In genomic region chr7:37287093-37287492, GRCh38 we compare ENCODE assay signal across 9 cellular contexts.
DNase-seq lines count a peak whose midpoint lies in the region; ATAC-seq, FAIRE-seq and TF ChIP-seq lines count a peak whose summit lies in the region.
"Had no signal": no experiment of that assay in that cellular context is flagged by ENCODE, and none has a peak within 500 bp of the region (broad histone marks: within the 10 kb centered on the region; RNA-seq: fewer than 3 reads in every experiment).

No MANE protein-coding gene starts in this region.

- no peak overlapping the region for H3K4me3 ChIP-seq in choroid plexus epithelial cell (ENCODE audit: low read depth, low read length)

- TF ChIP-seq CTCF in choroid plexus epithelial cell (conservative IDR thresholded peaks at IDR 0.05; ENCODE audit: low read depth, low read length) = no peak
- no peak for TF ChIP-seq CTCF in D721Med (IDR thresholded peaks at IDR 0.05; ENCODE audit: insufficient read depth, missing control alignments)

- DNase-seq in DMS53 (lab: John Stamatoyannopoulos, UW) = peak; percentile 82
- peak; percentile 39 for DNase-seq in M059J (ENCODE audit: low read depth)
- DNase-seq in choroid plexus epithelial cell (ENCODE audit: low read depth) = peak; percentile 1
- DNase-seq in D721Med (ENCODE audit: insufficient read length, low spot score) = no peak
- DNase-seq in SK-N-DZ (ENCODE audit: low spot score) = no peak
- DNase-seq in SKM-1 (lab: John Stamatoyannopoulos, UW; ENCODE audit: unreplicated experiment) = no peak
- no peak for DNase-seq in NCI-H2227 (lab: John Stamatoyannopoulos, UW; ENCODE audit: unreplicated experiment)
- DNase-seq: activated T-cell treated with anti-CD3 and anti-CD28 coated beads for 4 hours had no signal

- FAIRE-seq in D721Med (lab: Jason Lieb, UNC) = no peak

- peak; percentile 54 for ATAC-seq in GM21423 (IDR thresholded peaks at IDR 0.05; ENCODE audit: unreplicated experiment)

Comparison
In these comparisons a context has a peak if more than half of its experiments do, and no peak if none do; other contexts are left out.
1. DNase-seq: peak in DMS53 (single experiment), M059J (single experiment) and choroid plexus epithelial cell (single experiment); none in D721Med (single experiment), SK-N-DZ (single experiment), SKM-1 (single experiment) and NCI-H2227 (single experiment).